Comparison of ENCODE assay signal across 21 cellular contexts in genomic region chr18:79438581-79438980, GRCh38. TPM values are rescaled to one million over a fixed set of nuclear protein-coding genes. Genes with fewer than 3 reads are reported as not detected.
DNase-seq lines count a peak whose midpoint lies in the region; ATAC-seq, FAIRE-seq and TF ChIP-seq lines count a peak whose summit lies in the region.
"Had no signal": no experiment of that assay in that cellular context is flagged by ENCODE, and none has a peak within 500 bp of the region (broad histone marks: within the 10 kb centered on the region; RNA-seq: fewer than 3 reads in every experiment).

No MANE protein-coding gene starts in this region.

- H3K4me3 ChIP-seq in naive thymus-derived CD4-positive, alpha-beta T cell (ENCODE audit: low read length) = no peak overlapping the region
- H3K4me3 ChIP-seq: colonic mucosa, K562, ovary, thoracic aorta had no signal

- no peaks in the 10 kb centered on the region for H3K27me3 Mint-ChIP-seq in activated naive CD8-positive, alpha-beta T cell treated with anti-CD3 and anti-CD28 coated beads, Interleukin-2, amount 10 ng/mL, durations not matched to agents 7 days and 5 days
- H3K27me3 Mint-ChIP-seq in activated naive CD8-positive, alpha-beta T cell treated with anti-CD3 and anti-CD28 coated beads for 36 hours = no peaks in the 10 kb centered on the region
- no peaks in the 10 kb centered on the region for H3K27me3 Mint-ChIP-seq in naive thymus-derived CD4-positive, alpha-beta T cell
- H3K27me3 Mint-ChIP-seq in stimulated activated naive B cell treated with anti-CD40 and anti-IgM and Interleukin-4, amounts not matched to agents 10 μg/mL and 1 μg/mL and 100 μg/mL, for 72 hours = no peaks in the 10 kb centered on the region
- H3K27me3 Mint-ChIP-seq: CD8-positive, alpha-beta memory T cell had no signal

- FAIRE-seq in GM12892 (lab: Jason Lieb, UNC) = no peak

- H3K36me3 ChIP-seq in naive thymus-derived CD4-positive, alpha-beta T cell (ENCODE audit: control insufficient read depth in 2 of 3, insufficient read depth in 3 of 3, low read length in 3 of 3) = peaks cover 0 to 70% (median 0%) of the 10 kb centered on the region in 3 experiments
- H3K36me3 ChIP-seq: colonic mucosa, ovary had no signal

- H3K27me3 ChIP-seq in naive thymus-derived CD4-positive, alpha-beta T cell (ENCODE audit: control insufficient read depth in 2 of 2, insufficient read depth in 2 of 2, low read length in 2 of 2) = no peaks in the 10 kb centered on the region
- H3K27me3 ChIP-seq: colonic mucosa, ovary had no signal

- peaks cover 3% of the 10 kb centered on the region for H3K36me3 Mint-ChIP-seq in activated naive CD8-positive, alpha-beta T cell treated with anti-CD3 and anti-CD28 coated beads, Interleukin-2, amount 10 ng/mL, durations not matched to agents 7 days and 5 days
- peaks cover 35% of the 10 kb centered on the region for H3K36me3 Mint-ChIP-seq in activated naive CD8-positive, alpha-beta T cell treated with anti-CD3 and anti-CD28 coated beads for 36 hours
- H3K36me3 Mint-ChIP-seq in naive thymus-derived CD4-positive, alpha-beta T cell = peaks cover 0 to 17% (median 0%) of the 10 kb centered on the region in 5 donors
- peaks cover 80 to 81% of the 10 kb centered on the region in 2 donors for H3K36me3 Mint-ChIP-seq in stimulated activated naive B cell treated with anti-CD40 and anti-IgM and Interleukin-4, amounts not matched to agents 10 μg/mL and 1 μg/mL and 100 μg/mL, for 72 hours

- H3K9me3 ChIP-seq in naive thymus-derived CD4-positive, alpha-beta T cell (ENCODE audit: control insufficient read depth in 2 of 3, low read length in 3 of 3) = no peaks in the 10 kb centered on the region
- H3K9me3 ChIP-seq: colonic mucosa, ovary, thoracic aorta had no signal

- no peak for TF ChIP-seq POLR2A in GM12892 (IDR thresholded peaks at IDR 0.05; ENCODE audit: low read depth, low read length)

- peak overlapping the region; percentile 8 for H3K27ac Mint-ChIP-seq in activated naive CD8-positive, alpha-beta T cell treated with anti-CD3 and anti-CD28 coated beads, Interleukin-2, amount 10 ng/mL, durations not matched to agents 7 days and 5 days
- no peak overlapping the region for H3K27ac Mint-ChIP-seq in activated naive CD8-positive, alpha-beta T cell treated with anti-CD3 and anti-CD28 coated beads for 36 hours
- H3K27ac Mint-ChIP-seq in naive thymus-derived CD4-positive, alpha-beta T cell = peak overlapping the region in 8 of 9 donors; percentile 41 to 96 (median 88)
- H3K27ac Mint-ChIP-seq in stimulated activated naive B cell treated with anti-CD40 and anti-IgM and Interleukin-4, amounts not matched to agents 10 μg/mL and 1 μg/mL and 100 μg/mL, for 72 hours = peak overlapping the region; percentile 75
- H3K27ac Mint-ChIP-seq: stimulated activated effector memory CD8-positive, alpha-beta T cell treated with anti-CD3 and anti-CD28 coated beads, Interleukin-12 subunit alpha, Interleukin-12 subunit beta, amount 100 ng/mL, for 72 hours had no signal

- no peak for ATAC-seq in activated naive CD8-positive, alpha-beta T cell treated with anti-CD3 and anti-CD28 coated beads, Interleukin-2, amount 10 ng/mL, durations not matched to agents 7 days and 5 days (ENCODE audit: low read depth)
- ATAC-seq in naive thymus-derived CD4-positive, alpha-beta T cell = no peak
- ATAC-seq in stimulated activated naive B cell treated with anti-CD40 and anti-IgM and Interleukin-4, amounts not matched to agents 10 μg/mL and 1 μg/mL and 100 μg/mL, for 72 hours (replicated peaks) = no peak
- ATAC-seq: left cardiac atrium; SK-N-SH treated with all-trans-retinoic acid at 6 μM for 48 hours; stimulated activated effector memory CD8-positive, alpha-beta T cell treated with anti-CD3 and anti-CD28 coated beads, Interleukin-12 subunit alpha, Interleukin-12 subunit beta, amount 100 ng/mL, for 72 hours had no signal

- POLR2A ChIA-PET in activated naive CD8-positive, alpha-beta T cell treated with anti-CD3 and anti-CD28 coated beads, Interleukin-2, amount 10 ng/mL, durations not matched to agents 7 days and 5 days (lab: Charles Lee) = no interaction called here
- POLR2A ChIA-PET in naive thymus-derived CD4-positive, alpha-beta T cell (lab: Charles Lee) = interaction anchor here (0.8 to 1.2 kb wide), 2 partner anchors 13 to 40 kb away, joined by 3 to 5 read pairs; no protein-coding TSS in a partner anchor

- no peak for TF ChIP-seq CTCF in VCaP (conservative IDR thresholded peaks at IDR 0.05)

- intact Hi-C loops in naive thymus-derived CD4-positive, alpha-beta T cell (cut with micrococcal nuclease) = loop anchor here in 1 of 2 donors (1.0 kb wide), 1 partner anchor 85 kb away; no protein-coding TSS in a partner anchor

- peaks cover 0 to 21% of the 10 kb centered on the region in 2 donors for H3K4me1 ChIP-seq in naive thymus-derived CD4-positive, alpha-beta T cell (ENCODE audit: control insufficient read depth in 2 of 2, insufficient read depth in 2 of 2, low read length in 2 of 2)
- H3K4me1 ChIP-seq: colonic mucosa had no signal

- CTCF ChIA-PET in naive thymus-derived CD4-positive, alpha-beta T cell (lab: Charles Lee) = interaction anchor here (0.7 to 1.4 kb wide), 2 partner anchors 60 to 92 kb away, joined by 3 read pairs; no protein-coding TSS in a partner anchor

- H3K27ac ChIP-seq in VCaP = peak overlapping the region; percentile 75
- no peak overlapping the region for H3K27ac ChIP-seq in naive thymus-derived CD4-positive, alpha-beta T cell (ENCODE audit: low read depth, low read length)
- H3K27ac ChIP-seq: colonic mucosa, ovary, thoracic aorta had no signal

- no peak overlapping the region for H3K4me3 Mint-ChIP-seq in activated naive CD8-positive, alpha-beta T cell treated with anti-CD3 and anti-CD28 coated beads, Interleukin-2, amount 10 ng/mL, durations not matched to agents 7 days and 5 days
- no peak overlapping the region for H3K4me3 Mint-ChIP-seq in activated naive CD8-positive, alpha-beta T cell treated with anti-CD3 and anti-CD28 coated beads for 36 hours
- H3K4me3 Mint-ChIP-seq in naive thymus-derived CD4-positive, alpha-beta T cell = peak overlapping the region in 8 of 10 donors; percentile 33 to 67 (median 50)
- H3K4me3 Mint-ChIP-seq in stimulated activated naive B cell treated with anti-CD40 and anti-IgM and Interleukin-4, amounts not matched to agents 10 μg/mL and 1 μg/mL and 100 μg/mL, for 72 hours = no peak overlapping the region
- H3K4me3 Mint-ChIP-seq: stimulated activated effector memory CD8-positive, alpha-beta T cell treated with anti-CD3 and anti-CD28 coated beads, Interleukin-12 subunit alpha, Interleukin-12 subunit beta, amount 100 ng/mL, for 72 hours had no signal

- DNase-seq in activated naive CD8-positive, alpha-beta T cell treated with anti-CD3 and anti-CD28 coated beads, Interleukin-2, amount 10 ng/mL, durations not matched to agents 7 days and 5 days = no peak
- no peak for DNase-seq in activated naive CD8-positive, alpha-beta T cell treated with anti-CD3 and anti-CD28 coated beads for 36 hours
- DNase-seq in naive thymus-derived CD4-positive, alpha-beta T cell = no peak
- no peak for DNase-seq in stimulated activated naive B cell treated with anti-CD40 and anti-IgM and Interleukin-4, amounts not matched to agents 10 μg/mL and 1 μg/mL and 100 μg/mL, for 72 hours
- DNase-seq in NCI-H1417 treated with DMSO at 0.1 percent for 48 hours (lab: John Stamatoyannopoulos, UW) = no peak
- no peak for DNase-seq in GM12892 (ENCODE audit: insufficient read length)
- DNase-seq in NCI-H524 treated with DMSO at 0.1 percent for 48 hours (lab: John Stamatoyannopoulos, UW) = no peak
- DNase-seq: colonic mucosa, GF-D8, HCEC 1CT, left cardiac atrium, NCI-H146, NCI-H524 had no signal

- peaks cover 7% of the 10 kb centered on the region for H3K4me1 Mint-ChIP-seq in activated naive CD8-positive, alpha-beta T cell treated with anti-CD3 and anti-CD28 coated beads, Interleukin-2, amount 10 ng/mL, durations not matched to agents 7 days and 5 days
- peaks cover 33% of the 10 kb centered on the region for H3K4me1 Mint-ChIP-seq in activated naive CD8-positive, alpha-beta T cell treated with anti-CD3 and anti-CD28 coated beads for 36 hours
- H3K4me1 Mint-ChIP-seq in naive thymus-derived CD4-positive, alpha-beta T cell = peaks cover 14 to 56% (median 41%) of the 10 kb centered on the region in 7 donors
- H3K4me1 Mint-ChIP-seq in stimulated activated naive B cell treated with anti-CD40 and anti-IgM and Interleukin-4, amounts not matched to agents 10 μg/mL and 1 μg/mL and 100 μg/mL, for 72 hours = peaks cover 52 to 88% of the 10 kb centered on the region in 2 donors

- no peaks in the 10 kb centered on the region for H3K9me3 Mint-ChIP-seq in activated naive CD8-positive, alpha-beta T cell treated with anti-CD3 and anti-CD28 coated beads, Interleukin-2, amount 10 ng/mL, durations not matched to agents 7 days and 5 days
- no peaks in the 10 kb centered on the region for H3K9me3 Mint-ChIP-seq in activated naive CD8-positive, alpha-beta T cell treated with anti-CD3 and anti-CD28 coated beads for 36 hours
- no peaks in the 10 kb centered on the region for H3K9me3 Mint-ChIP-seq in naive thymus-derived CD4-positive, alpha-beta T cell
- H3K9me3 Mint-ChIP-seq in stimulated activated naive B cell treated with anti-CD40 and anti-IgM and Interleukin-4, amounts not matched to agents 10 μg/mL and 1 μg/mL and 100 μg/mL, for 72 hours = peaks cover 0 to 2% of the 10 kb centered on the region in 2 donors
- H3K9me3 Mint-ChIP-seq: CD8-positive, alpha-beta memory T cell; stimulated activated effector memory CD8-positive, alpha-beta T cell treated with anti-CD3 and anti-CD28 coated beads, Interleukin-12 subunit alpha, Interleukin-12 subunit beta, amount 100 ng/mL, for 72 hours had no signal

RNA-seq across cellular contexts. Expression of gene NFATC1, which starts 42.9 kb away (rescaled TPM):
- total RNA-seq in activated naive CD8-positive, alpha-beta T cell treated with anti-CD3 and anti-CD28 coated beads, Interleukin-2, amount 10 ng/mL, durations not matched to agents 7 days and 5 days = 10 to 100 TPM; 46.9 to 50.8 TPM
- total RNA-seq in activated naive CD8-positive, alpha-beta T cell treated with anti-CD3 and anti-CD28 coated beads for 36 hours = 10 to 100 TPM; 94.2 to 98.5 TPM
- total RNA-seq in naive thymus-derived CD4-positive, alpha-beta T cell = 10 to 100 TPM; 44.3 to 87.2 (median 53.8) TPM
- 10 to 100 TPM; 27.1 to 49.9 TPM for polyA plus RNA-seq in naive thymus-derived CD4-positive, alpha-beta T cell
- polyA plus RNA-seq in GM12892 (2012; ENCODE audit: missing spikeins) = 13.0 TPM
- total RNA-seq: RPMI7951 had no signal

Comparison
In these comparisons a context has a peak if more than half of its experiments do, and no peak if none do; other contexts are left out.
1. H3K4me3 Mint-ChIP-seq: peak in naive thymus-derived CD4-positive, alpha-beta T cell (8 of 10); none in activated naive CD8-positive, alpha-beta T cell treated with anti-CD3 and anti-CD28 coated beads, Interleukin-2, amount 10 ng/mL, durations not matched to agents 7 days and 5 days (single experiment), activated naive CD8-positive, alpha-beta T cell treated with anti-CD3 and anti-CD28 coated beads for 36 hours (single experiment) and stimulated activated naive B cell treated with anti-CD40 and anti-IgM and Interleukin-4, amounts not matched to agents 10 μg/mL and 1 μg/mL and 100 μg/mL, for 72 hours (0 of 2).